24 cellular contexts compared by ENCODE assay signal in genomic region chr17:75491680-75492079, GRCh38. TPM values are rescaled to one million over a fixed set of nuclear protein-coding genes. Genes with fewer than 3 reads are reported as not detected.
DNase-seq lines count a peak whose midpoint lies in the region; ATAC-seq, FAIRE-seq and TF ChIP-seq lines count a peak whose summit lies in the region.
"Had no signal": no experiment of that assay in that cellular context is flagged by ENCODE, and none has a peak within 500 bp of the region (broad histone marks: within the 10 kb centered on the region; RNA-seq: fewer than 3 reads in every experiment).

No MANE protein-coding gene starts in this region.

- TF ChIP-seq CTCF in HepG2 (CRISPR knock-in tag; IDR thresholded peaks at IDR 0.05) (no peak), right lobe of liver (IDR thresholded peaks at IDR 0.05) (no peak), chondrocyte (IDR thresholded peaks at IDR 0.05) (no peak), upper lobe of right lung (IDR thresholded peaks at IDR 0.05) (no peak), sigmoid colon (IDR thresholded peaks at IDR 0.05) (no peak)

- no peak overlapping the region for H2AFZ ChIP-seq in HepG2 (ENCODE audit: low read length)
- H2AFZ ChIP-seq: GM23248 had no signal

- in situ Hi-C loops in HepG2 (cut with HindIII; ENCODE audit: extremely low pct_ligation_motif_present, low pct_unique_long_range_greater_than_20kb): no loop called here

- no peak overlapping the region for H3K4me3 Mint-ChIP-seq in chondrocyte (ENCODE audit: unreplicated experiment)
- H3K4me3 Mint-ChIP-seq: CD4-positive, CD25-positive, alpha-beta regulatory T cell; CD8-positive, alpha-beta T cell had no signal

- no peak for DNase-seq in HepG2 (ENCODE audit: low spot score)
- DNase-seq in right lobe of liver: no peak
- DNase-seq in chondrocyte (ENCODE audit: low spot score): peak; percentile 64
- no peak for DNase-seq in upper lobe of right lung
- no peak for DNase-seq in sigmoid colon
- DNase-seq: 8988T; ACHN; AML-193; BE2C; Caco-2; CD4-positive, CD25-positive, alpha-beta regulatory T cell; CD8-positive, alpha-beta T cell; DMS153; DND-41; GDM1; GM23248; H7; HCEC 1CT had no signal

- POLR2A ChIA-PET in HepG2 (lab: Yijun Ruan, JAX): no interaction called here

- H3K27ac Mint-ChIP-seq in chondrocyte (ENCODE audit: unreplicated experiment): no peak overlapping the region
- H3K27ac Mint-ChIP-seq: CD8-positive, alpha-beta T cell had no signal

- ATAC-seq in HepG2 (no peak), right lobe of liver (no peak), upper lobe of right lung (no peak), HG02885 (IDR thresholded peaks at IDR 0.05; ENCODE audit: poor library complexity, unreplicated experiment) (no peak)
- ATAC-seq: A549; CD8-positive, alpha-beta T cell; GM12878 had no signal

- 89% methylated on average over 11 of the region's 15 CpGs for WGBS in HepG2 (ENCODE audit: low lambda C conversion rate)
- 86% methylated on average over 4 of the region's 15 CpGs for WGBS in right lobe of liver (ENCODE audit: insufficient coverage, low coverage, low lambda C conversion rate, missing lambda C conversion rate)
- 92 to 94% methylated on average over 15 of the region's 15 CpGs for WGBS in sigmoid colon, 2 donors

- TF ChIP-seq POLR2A in HepG2 (IDR thresholded peaks at IDR 0.05; ENCODE audit: insufficient read depth in 1 of 2, low read depth in 2 of 2, low read length in 2 of 2): no peak
- TF ChIP-seq POLR2A in right lobe of liver (IDR thresholded peaks at IDR 0.05): no peak
- no peak for TF ChIP-seq POLR2A in sigmoid colon (IDR thresholded peaks at IDR 0.05)

- no peaks in the 10 kb centered on the region for H3K27me3 Mint-ChIP-seq in chondrocyte (ENCODE audit: low read depth)
- H3K27me3 Mint-ChIP-seq: CD4-positive, CD25-positive, alpha-beta regulatory T cell had no signal

- intact Hi-C loops in HepG2 (cut with micrococcal nuclease; ENCODE audit: unreplicated experiment): no loop called here
- intact Hi-C loops in right lobe of liver (cut with DNase I): no loop called here
- intact Hi-C loops in upper lobe of right lung (cut with DNase I): no loop called here
- intact Hi-C loops in sigmoid colon (cut with DNase I): no loop called here

- TF ChIP-seq RAD21 in HepG2 (CRISPR knock-in tag; IDR thresholded peaks at IDR 0.05): no peak

- H3K27ac ChIP-seq in HepG2 (ENCODE audit: extremely low read length, insufficient read depth, low read length): no peak overlapping the region
- H3K27ac ChIP-seq in right lobe of liver: no peak overlapping the region
- H3K27ac ChIP-seq in upper lobe of right lung: peak overlapping the region; percentile 30
- no peak overlapping the region for H3K27ac ChIP-seq in sigmoid colon
- H3K27ac ChIP-seq: A549, C4-2B, GM23248 had no signal

- no peaks in the 10 kb centered on the region for H3K9me3 Mint-ChIP-seq in chondrocyte (ENCODE audit: low read depth)
- H3K9me3 Mint-ChIP-seq: CD8-positive, alpha-beta T cell had no signal

- no peak for FAIRE-seq in HepG2 (lab: Jason Lieb, UNC)
- FAIRE-seq: A549, GM12878, GM19239, H1 had no signal

- H3K9me3 ChIP-seq in HepG2 (ENCODE audit: low read length) (no peaks in the 10 kb centered on the region), right lobe of liver (no peaks in the 10 kb centered on the region), upper lobe of right lung (no peaks in the 10 kb centered on the region), sigmoid colon (no peaks in the 10 kb centered on the region)
- H3K9me3 ChIP-seq: A549, BE2C, Caco-2 had no signal

- peaks cover 7% of the 10 kb centered on the region for H3K36me3 Mint-ChIP-seq in chondrocyte (ENCODE audit: low read depth)

- no peak overlapping the region for H3K9ac ChIP-seq in HepG2 (ENCODE audit: insufficient read depth, low read depth, low read length)
- H3K9ac ChIP-seq: GM23248 had no signal

- no peaks in the 10 kb centered on the region for H3K4me1 ChIP-seq in HepG2 (ENCODE audit: insufficient read depth, low read length)
- peaks cover 0 to 7% (median 0%) of the 10 kb centered on the region in 4 donors for H3K4me1 ChIP-seq in right lobe of liver
- peaks cover 28% of the 10 kb centered on the region for H3K4me1 ChIP-seq in upper lobe of right lung
- peaks cover 0 to 18% (median 13%) of the 10 kb centered on the region in 4 donors for H3K4me1 ChIP-seq in sigmoid colon
- H3K4me1 ChIP-seq: A549, BE2C, Caco-2 had no signal

- H3K79me2 ChIP-seq in HepG2 (ENCODE audit: insufficient read depth, low read length): no peaks in the 10 kb centered on the region

- H3K36me3 ChIP-seq in HepG2 (replicated peaks in 1 of 2; ENCODE audit: control insufficient read depth in 1 of 2, insufficient read depth in 2 of 2, low read length in 2 of 2) (peaks cover 47 to 71% of the 10 kb centered on the region in 2 experiments), right lobe of liver (peaks cover 0 to 22% (median 6%) of the 10 kb centered on the region in 4 donors), upper lobe of right lung (peaks cover 45% of the 10 kb centered on the region), sigmoid colon (peaks cover 46 to 64% (median 51%) of the 10 kb centered on the region in 4 donors)

- no peaks in the 10 kb centered on the region for H3K4me1 Mint-ChIP-seq in chondrocyte (ENCODE audit: low read depth)

- H3K4me2 ChIP-seq in HepG2 (ENCODE audit: low read depth, low read length): no peak overlapping the region
- H3K4me2 ChIP-seq: A549 had no signal

- no peaks in the 10 kb centered on the region for H3K27me3 ChIP-seq in HepG2 (ENCODE audit: control insufficient read depth in 1 of 2, insufficient read depth in 2 of 2, low read length in 2 of 2)
- H3K27me3 ChIP-seq in right lobe of liver: no peaks in the 10 kb centered on the region
- H3K27me3 ChIP-seq in upper lobe of right lung: no peaks in the 10 kb centered on the region
- no peaks in the 10 kb centered on the region for H3K27me3 ChIP-seq in sigmoid colon
- H3K27me3 ChIP-seq: BE2C had no signal

- no peak overlapping the region for H3K4me3 ChIP-seq in HepG2 (replicated peaks in 1 of 3; ENCODE audit: insufficient read depth in 1 of 3, low read depth in 2 of 3, low read length in 3 of 3)
- no peak overlapping the region for H3K4me3 ChIP-seq in right lobe of liver
- no peak overlapping the region for H3K4me3 ChIP-seq in upper lobe of right lung
- no peak overlapping the region for H3K4me3 ChIP-seq in sigmoid colon
- H3K4me3 ChIP-seq: A549, GM12878, GM23248 had no signal

- TF ChIP-seq EP300 in HepG2 (IDR thresholded peaks at IDR 0.05; ENCODE audit: low read depth in 2 of 2, low read length in 2 of 2) (no peak), HepG2 (CRISPR knock-in tag; IDR thresholded peaks at IDR 0.05; ENCODE audit: borderline replicate concordance) (no peak), sigmoid colon (IDR thresholded peaks at IDR 0.05) (no peak)

- BruUV-seq in HepG2 (replicated peaks; lab: Mats Ljungman, UMichigan): no TSS peak

- CTCF ChIA-PET in HepG2 (lab: Yijun Ruan, JAX; ENCODE audit: low intra/inter-chr PET ratio, low total read pairs): no interaction called here

- peaks cover 3% of the 10 kb centered on the region; the same call in 1 of the 2 replicates for H4K20me1 ChIP-seq in HepG2 (ENCODE audit: insufficient read depth, low read length)

RNA-seq across cellular contexts. Expression of gene CASKIN2, which starts 23.7 kb away (rescaled TPM):
- total RNA-seq in HepG2 (2016; rRNA removed; fragmentation: Illumina TruSeq; extraction: Trizol) (5.2 and 10.6 TPM in 2 replicates), right lobe of liver (10 to 100 TPM in 4 of 6 experiments, 1 to 10 TPM in 2; 9.0 to 26.0 (median 12.0) TPM), chondrocyte (27.1 to 30.4 TPM (median 30.3 TPM) in 3 replicates), upper lobe of right lung (101 TPM), sigmoid colon (10 to 100 TPM in 3 of 4 donors, 1 to 10 TPM in 1; 10.0 to 14.7 (median 10.2) TPM)
- 1.5 and 1.8 TPM in 2 replicates for total RNA-seq in HepG2 (2016; cell fraction: cytosol; rRNA removed; fragmentation: Illumina TruSeq; extraction: Trizol; ENCODE audit: low read depth)
- 4.9 and 7.5 TPM in 2 replicates for total RNA-seq in HepG2 (2016; cell fraction: insoluble cytoplasmic fraction; rRNA removed; fragmentation: Illumina TruSeq; extraction: Trizol)
- total RNA-seq in HepG2 (2016; cell fraction: membrane; rRNA removed; fragmentation: Illumina TruSeq; extraction: Trizol): 3.4 and 4.1 TPM in 2 replicates
- 6.8 and 8.0 TPM in 2 replicates for total RNA-seq in HepG2 (2016; cell fraction: nucleus; rRNA removed; fragmentation: Illumina TruSeq; extraction: Trizol)
- polyA plus RNA-seq in HepG2 (2011; rRNA removed) (6.8 and 7.8 TPM in 2 replicates), sigmoid colon (10 to 100 TPM in 1 of 3 donors, 1 to 10 TPM in 2; 4.8 to 12.9 (median 7.4) TPM)
- polyA plus RNA-seq in HepG2 (2011; cell fraction: cytosol; rRNA removed): 1.9 and 2.2 TPM in 2 replicates
- 23.6 and 26.5 TPM in 2 replicates for polyA plus RNA-seq in HepG2 (2011; cell fraction: nucleus; rRNA removed)
- polyA plus RNA-seq in HepG2 (2012): 6.2 and 9.6 TPM in 2 replicates
- 0.61 and 0.68 TPM in 2 replicates for polyA plus RNA-seq in HepG2 (2016; cell fraction: cytosol; fragmentation: Illumina TruSeq; extraction: Trizol; ENCODE audit: low read depth)
- 4.4 and 7.0 TPM in 2 replicates for polyA plus RNA-seq in HepG2 (2016; cell fraction: insoluble cytoplasmic fraction; fragmentation: Illumina TruSeq; extraction: Trizol; ENCODE audit: low read depth)
- 1.6 and 1.8 TPM in 2 replicates for polyA plus RNA-seq in HepG2 (2016; cell fraction: membrane; fragmentation: Illumina TruSeq; extraction: Trizol; ENCODE audit: low read depth)
- 16.3 and 16.6 TPM in 2 replicates for polyA plus RNA-seq in HepG2 (2016; cell fraction: nucleus; fragmentation: Illumina TruSeq; extraction: Trizol; ENCODE audit: insufficient read depth, low read depth)
- 11.8 and 14.9 TPM in 2 replicates for polyA minus RNA-seq in HepG2 (2011; rRNA and poly(A)+ RNA removed; ENCODE audit: low replicate concordance)
- polyA minus RNA-seq in HepG2 (2011; cell fraction: cytosol; rRNA and poly(A)+ RNA removed): 4.9 and 5.0 TPM in 2 replicates
- 17.0 and 20.4 TPM in 2 replicates for polyA minus RNA-seq in HepG2 (2011; cell fraction: nucleus; rRNA and poly(A)+ RNA removed)

RNA-seq across cellular contexts. Expression of gene TSEN54, which starts 24.6 kb away (rescaled TPM):
- total RNA-seq in HepG2 (2016; rRNA removed; fragmentation: Illumina TruSeq; extraction: Trizol) (43.6 and 62.9 TPM in 2 replicates), right lobe of liver (10 to 100 TPM in 4 of 6 experiments, 1 to 10 TPM in 2; 8.5 to 13.6 (median 10.2) TPM), chondrocyte (11.0 to 14.6 TPM (median 12.2 TPM) in 3 replicates), upper lobe of right lung (21.6 TPM), sigmoid colon (10 to 100 TPM; 11.1 to 25.3 (median 21.3) TPM)
- 20.6 and 23.0 TPM in 2 replicates for total RNA-seq in HepG2 (2016; cell fraction: cytosol; rRNA removed; fragmentation: Illumina TruSeq; extraction: Trizol; ENCODE audit: low read depth)
- 44.0 and 64.1 TPM in 2 replicates for total RNA-seq in HepG2 (2016; cell fraction: insoluble cytoplasmic fraction; rRNA removed; fragmentation: Illumina TruSeq; extraction: Trizol)
- 44.5 and 45.0 TPM in 2 replicates for total RNA-seq in HepG2 (2016; cell fraction: membrane; rRNA removed; fragmentation: Illumina TruSeq; extraction: Trizol)
- total RNA-seq in HepG2 (2016; cell fraction: nucleus; rRNA removed; fragmentation: Illumina TruSeq; extraction: Trizol): 39.9 and 48.4 TPM in 2 replicates
- polyA plus RNA-seq in HepG2 (2011; rRNA removed) (63.3 and 64.4 TPM in 2 replicates), sigmoid colon (10 to 100 TPM; 32.4 to 43.7 (median 35.6) TPM)
- polyA plus RNA-seq in HepG2 (2011; cell fraction: cytosol; rRNA removed): 36.2 and 47.1 TPM in 2 replicates
- 87.7 and 89.1 TPM in 2 replicates for polyA plus RNA-seq in HepG2 (2011; cell fraction: nucleus; rRNA removed)
- polyA plus RNA-seq in HepG2 (2012): 22.1 and 34.4 TPM in 2 replicates
- polyA plus RNA-seq in HepG2 (2016; cell fraction: cytosol; fragmentation: Illumina TruSeq; extraction: Trizol; ENCODE audit: low read depth): 20.4 and 20.5 TPM in 2 replicates
- polyA plus RNA-seq in HepG2 (2016; cell fraction: insoluble cytoplasmic fraction; fragmentation: Illumina TruSeq; extraction: Trizol; ENCODE audit: low read depth): 37.7 and 50.5 TPM in 2 replicates
- polyA plus RNA-seq in HepG2 (2016; cell fraction: membrane; fragmentation: Illumina TruSeq; extraction: Trizol; ENCODE audit: low read depth): 30.9 and 35.9 TPM in 2 replicates
- 108 and 110 TPM in 2 replicates for polyA plus RNA-seq in HepG2 (2016; cell fraction: nucleus; fragmentation: Illumina TruSeq; extraction: Trizol; ENCODE audit: insufficient read depth, low read depth)
- 56.0 and 95.0 TPM in 2 replicates for polyA minus RNA-seq in HepG2 (2011; rRNA and poly(A)+ RNA removed; ENCODE audit: low replicate concordance)
- polyA minus RNA-seq in HepG2 (2011; cell fraction: cytosol; rRNA and poly(A)+ RNA removed): 11.3 and 14.0 TPM in 2 replicates
- 13.9 and 15.5 TPM in 2 replicates for polyA minus RNA-seq in HepG2 (2011; cell fraction: nucleus; rRNA and poly(A)+ RNA removed)

RNA-seq across cellular contexts. Expression of gene LLGL2, which starts 33.8 kb away (rescaled TPM):
- total RNA-seq in HepG2 (2016; rRNA removed; fragmentation: Illumina TruSeq; extraction: Trizol) (53.9 and 86.7 TPM in 2 replicates), right lobe of liver (10 to 100 TPM; 32.8 to 71.4 (median 44.6) TPM), chondrocyte (1.4 to 1.8 TPM (median 1.5 TPM) in 3 replicates), upper lobe of right lung (133 TPM), sigmoid colon (1 to 10 TPM; 1.4 to 5.0 (median 3.4) TPM)
- total RNA-seq in HepG2 (2016; cell fraction: cytosol; rRNA removed; fragmentation: Illumina TruSeq; extraction: Trizol; ENCODE audit: low read depth): 27.2 and 32.8 TPM in 2 replicates
- 51.9 and 87.2 TPM in 2 replicates for total RNA-seq in HepG2 (2016; cell fraction: insoluble cytoplasmic fraction; rRNA removed; fragmentation: Illumina TruSeq; extraction: Trizol)
- total RNA-seq in HepG2 (2016; cell fraction: membrane; rRNA removed; fragmentation: Illumina TruSeq; extraction: Trizol): 45.8 and 50.7 TPM in 2 replicates
- total RNA-seq in HepG2 (2016; cell fraction: nucleus; rRNA removed; fragmentation: Illumina TruSeq; extraction: Trizol): 72.1 and 85.8 TPM in 2 replicates
- polyA plus RNA-seq in HepG2 (2011; rRNA removed) (83.0 and 109 TPM in 2 replicates), sigmoid colon (100 to 1,000 TPM; 197 to 299 (median 294) TPM)
- 40.2 and 67.1 TPM in 2 replicates for polyA plus RNA-seq in HepG2 (2011; cell fraction: cytosol; rRNA removed)
- polyA plus RNA-seq in HepG2 (2011; cell fraction: nucleus; rRNA removed): 384 and 448 TPM in 2 replicates
- 33.3 and 59.5 TPM in 2 replicates for polyA plus RNA-seq in HepG2 (2012)
- polyA plus RNA-seq in HepG2 (2016; cell fraction: cytosol; fragmentation: Illumina TruSeq; extraction: Trizol; ENCODE audit: low read depth): 23.2 and 28.1 TPM in 2 replicates
- polyA plus RNA-seq in HepG2 (2016; cell fraction: insoluble cytoplasmic fraction; fragmentation: Illumina TruSeq; extraction: Trizol; ENCODE audit: low read depth): 41.6 and 52.9 TPM in 2 replicates
- polyA plus RNA-seq in HepG2 (2016; cell fraction: membrane; fragmentation: Illumina TruSeq; extraction: Trizol; ENCODE audit: low read depth): 32.5 and 33.0 TPM in 2 replicates
- polyA plus RNA-seq in HepG2 (2016; cell fraction: nucleus; fragmentation: Illumina TruSeq; extraction: Trizol; ENCODE audit: insufficient read depth, low read depth): 204 and 230 TPM in 2 replicates
- polyA minus RNA-seq in HepG2 (2011; rRNA and poly(A)+ RNA removed; ENCODE audit: low replicate concordance): 30.9 and 126 TPM in 2 replicates
- polyA minus RNA-seq in HepG2 (2011; cell fraction: cytosol; rRNA and poly(A)+ RNA removed): 30.6 and 31.7 TPM in 2 replicates
- polyA minus RNA-seq in HepG2 (2011; cell fraction: nucleus; rRNA and poly(A)+ RNA removed): 79.4 and 86.0 TPM in 2 replicates
- total RNA-seq: GM23248 had no signal
- polyA plus RNA-seq: GM23248 had no signal

RNA-seq across cellular contexts. Expression of gene TMEM94, which starts 35.2 kb away (rescaled TPM):
- total RNA-seq in HepG2 (2016; rRNA removed; fragmentation: Illumina TruSeq; extraction: Trizol) (20.8 and 32.6 TPM in 2 replicates), right lobe of liver (10 to 100 TPM; 24.2 to 47.1 (median 29.6) TPM), chondrocyte (45.6 to 52.3 TPM (median 49.5 TPM) in 3 replicates), upper lobe of right lung (79.1 TPM), sigmoid colon (10 to 100 TPM; 15.3 to 74.8 (median 32.4) TPM)
- total RNA-seq in HepG2 (2016; cell fraction: cytosol; rRNA removed; fragmentation: Illumina TruSeq; extraction: Trizol; ENCODE audit: low read depth): 26.4 and 26.9 TPM in 2 replicates
- 17.2 and 32.1 TPM in 2 replicates for total RNA-seq in HepG2 (2016; cell fraction: insoluble cytoplasmic fraction; rRNA removed; fragmentation: Illumina TruSeq; extraction: Trizol)
- total RNA-seq in HepG2 (2016; cell fraction: membrane; rRNA removed; fragmentation: Illumina TruSeq; extraction: Trizol): 23.6 and 28.5 TPM in 2 replicates
- 32.2 and 37.2 TPM in 2 replicates for total RNA-seq in HepG2 (2016; cell fraction: nucleus; rRNA removed; fragmentation: Illumina TruSeq; extraction: Trizol)
- polyA plus RNA-seq in HepG2 (2011; rRNA removed) (134 and 150 TPM in 2 replicates), sigmoid colon (10 to 100 TPM in 2 of 3 donors, 1 to 10 TPM in 1; 6.2 to 70.4 (median 22.8) TPM)
- 37.1 and 46.4 TPM in 2 replicates for polyA plus RNA-seq in HepG2 (2011; cell fraction: cytosol; rRNA removed)
- polyA plus RNA-seq in HepG2 (2011; cell fraction: nucleus; rRNA removed): 1,312 and 1,888 TPM in 2 replicates
- polyA plus RNA-seq in HepG2 (2012): 125 and 137 TPM in 2 replicates
- 5.0 and 5.4 TPM in 2 replicates for polyA plus RNA-seq in HepG2 (2016; cell fraction: cytosol; fragmentation: Illumina TruSeq; extraction: Trizol; ENCODE audit: low read depth)
- 15.7 and 19.0 TPM in 2 replicates for polyA plus RNA-seq in HepG2 (2016; cell fraction: insoluble cytoplasmic fraction; fragmentation: Illumina TruSeq; extraction: Trizol; ENCODE audit: low read depth)
- polyA plus RNA-seq in HepG2 (2016; cell fraction: membrane; fragmentation: Illumina TruSeq; extraction: Trizol; ENCODE audit: low read depth): 16.7 and 22.4 TPM in 2 replicates
- polyA plus RNA-seq in HepG2 (2016; cell fraction: nucleus; fragmentation: Illumina TruSeq; extraction: Trizol; ENCODE audit: insufficient read depth, low read depth): 121 and 131 TPM in 2 replicates
- polyA minus RNA-seq in HepG2 (2011; rRNA and poly(A)+ RNA removed; ENCODE audit: low replicate concordance): 36.2 and 133 TPM in 2 replicates
- polyA minus RNA-seq in HepG2 (2011; cell fraction: cytosol; rRNA and poly(A)+ RNA removed): 52.6 and 54.1 TPM in 2 replicates
- 148 and 161 TPM in 2 replicates for polyA minus RNA-seq in HepG2 (2011; cell fraction: nucleus; rRNA and poly(A)+ RNA removed)

Comparison
In these comparisons a context has a peak if more than half of its experiments do, and no peak if none do; other contexts are left out.
1. RNA of gene LLGL2, which starts 33.8 kb away (total RNA-seq): 133 TPM in upper lobe of right lung (single experiment), 27.2 to 87.2 TPM in HepG2 and 32.8 to 71.4 TPM in right lobe of liver; 1.4 to 5.0 TPM in sigmoid colon and 1.4 to 1.8 TPM in chondrocyte; every median in the first group is over 4 times any median in the second.